In genomic region chr3:144148356-144148755, GRCh38 we compare ENCODE assay signal across 40 cellular contexts.
"Had no signal": no experiment of that assay in that cellular context is flagged by ENCODE, and none has a peak within 500 bp of the region (broad histone marks: within the 10 kb centered on the region; RNA-seq: fewer than 3 reads in every experiment).

No MANE protein-coding gene starts in this region.

- H3K36me3 ChIP-seq: adrenal gland, brain microvascular endothelial cell, breast epithelium, cardiac muscle cell, WERI-Rb-1 had no signal

- H3K9me3 Mint-ChIP-seq: activated CD4-positive, alpha-beta memory T cell treated with anti-CD3 and anti-CD28 coated beads, Interleukin-2, amount 10 ng/mL, durations not matched to agents 7 days and 5 days; activated CD4-positive, alpha-beta T cell treated with anti-CD3 and anti-CD28 coated beads, Interleukin-2, amount 10 ng/mL, durations not matched to agents 7 days and 5 days; activated naive CD4-positive, alpha-beta T cell treated with anti-CD3 and anti-CD28 coated beads for 36 hours; activated naive CD4-positive, alpha-beta T cell treated with anti-CD3 and anti-CD28 coated beads, Interleukin-2, amount 50 U/mL, for 72 hours; activated naive CD8-positive, alpha-beta T cell treated with anti-CD3 and anti-CD28 coated beads for 36 hours; activated T-cell treated with anti-CD3 and anti-CD28 coated beads, Interleukin-2, amount 50 U/mL, for 4 hours; activated T-cell treated with anti-CD3 and anti-CD28 coated beads, Interleukin-2, amount 50 U/mL, for 72 hours; activated T-helper 1 cell treated with anti-CD3 and anti-CD28 coated beads, Interleukin-12 subunit alpha, Interleukin-12 subunit beta, Interleukin-2, Interleukin-4 antibody, amounts not matched to agents 30 ng/mL and 10 ng/mL and 1 ng/mL, durations not matched to agents 14 hours and 24 hours and 36 hours; activated T-helper 17 cell treated with anti-CD3 and anti-CD28 coated beads, Interleukin-2, amount 50 U/mL, for 72 hours; central memory CD8-positive, alpha-beta T cell; T-helper 1 cell treated with Interleukin-12 subunit alpha and Interleukin-12 subunit beta and Interleukin-4 antibody, amounts not matched to agents 30 μg/mL and 1 μg/mL, for 36 hours; T-helper 2 cell treated with Interferon-gamma antibody and Interleukin-4, amounts not matched to agents 5 μg/mL and 100 μg/mL, for 36 hours; WTC11 had no signal

- H3K27ac ChIP-seq: adrenal gland, body of pancreas, brain microvascular endothelial cell, breast epithelium, cardiac muscle cell, WERI-Rb-1 had no signal

- H3K4me3 ChIP-seq: adrenal gland, body of pancreas, breast epithelium, cardiac muscle cell had no signal

- H3K4me1 ChIP-seq: adrenal gland, body of pancreas, breast epithelium had no signal

- DNase-seq: activated CD4-positive, alpha-beta memory T cell treated with anti-CD3 and anti-CD28 coated beads, Interleukin-2, amount 10 ng/mL, durations not matched to agents 7 days and 5 days; activated CD4-positive, alpha-beta T cell treated with anti-CD3 and anti-CD28 coated beads for 1 hour; activated CD4-positive, alpha-beta T cell treated with anti-CD3 and anti-CD28 coated beads for 36 hours; activated CD4-positive, alpha-beta T cell treated with anti-CD3 and anti-CD28 coated beads for 48 hours; activated CD4-positive, alpha-beta T cell treated with anti-CD3 and anti-CD28 coated beads, Interleukin-2, amount 10 ng/mL, durations not matched to agents 7 days and 5 days; activated CD4-positive, alpha-beta T cell treated with anti-CD3 and anti-CD28 coated beads, Interleukin-2, amount 50 U/mL, for 48 hours; activated CD4-positive, CD25-positive, alpha-beta regulatory T cell; activated CD8-positive, alpha-beta memory T cell treated with anti-CD3 and anti-CD28 coated beads for 24 hours; activated CD8-positive, alpha-beta memory T cell treated with anti-CD3 and anti-CD28 coated beads, Interleukin-2, amount 50 U/mL, for 4 hours; activated CD8-positive, alpha-beta T cell treated with anti-CD3 and anti-CD28 coated beads, Interleukin-2, amount 10 ng/mL, durations not matched to agents 7 days and 5 days; activated effector memory CD4-positive, alpha-beta T cell treated with anti-CD3 and anti-CD28 coated beads, Interleukin-2, amount 50 U/mL, for 16 hours; activated gamma-delta T cell treated with Interleukin-2 at 50 U/mL for 16 hours; activated naive CD4-positive, alpha-beta T cell; activated naive CD4-positive, alpha-beta T cell treated with anti-CD3 and anti-CD28 coated beads for 36 hours; activated naive CD4-positive, alpha-beta T cell treated with anti-CD3 and anti-CD28 coated beads, Interleukin-2, amount 50 U/mL, for 16 hours; activated naive CD8-positive, alpha-beta T cell treated with anti-CD3 and anti-CD28 coated beads for 36 hours; activated T-cell treated with anti-CD3 and anti-CD28 coated beads for 4 hours; activated T-cell treated with anti-CD3 and anti-CD28 coated beads, Interleukin-2, amount 50 U/mL, for 1 hour; activated T-cell treated with anti-CD3 and anti-CD28 coated beads, Interleukin-2, amount 50 U/mL, for 4 hours; activated T-cell treated with anti-CD3 and anti-CD28 coated beads, Interleukin-2, amount 50 U/mL, for 72 hours; adrenal gland; amniotic stem cell; aorta; body of pancreas; brain microvascular endothelial cell; caudate nucleus; cerebellar nuclear complex; T-helper 2 cell; T-helper 9 cell; WERI-Rb-1 had no signal

- H3K27me3 Mint-ChIP-seq: activated CD4-positive, alpha-beta memory T cell treated with anti-CD3 and anti-CD28 coated beads, Interleukin-2, amount 10 ng/mL, durations not matched to agents 7 days and 5 days; activated CD4-positive, alpha-beta T cell treated with anti-CD3 and anti-CD28 coated beads, Interleukin-2, amount 10 ng/mL, durations not matched to agents 7 days and 5 days; activated T-helper 17 cell treated with anti-CD3 and anti-CD28 coated beads, Interleukin-2, amount 50 U/mL, for 72 hours had no signal

- H3K36me3 Mint-ChIP-seq: activated naive CD4-positive, alpha-beta T cell treated with anti-CD3 and anti-CD28 coated beads, Interleukin-2, amount 50 U/mL, for 72 hours; activated naive CD8-positive, alpha-beta T cell treated with anti-CD3 and anti-CD28 coated beads for 36 hours; WTC11 had no signal

- H3K4me3 Mint-ChIP-seq: activated CD4-positive, alpha-beta memory T cell treated with anti-CD3 and anti-CD28 coated beads, Interleukin-2, amount 10 ng/mL, durations not matched to agents 7 days and 5 days; activated CD4-positive, alpha-beta T cell treated with anti-CD3 and anti-CD28 coated beads for 36 hours; activated CD4-positive, alpha-beta T cell treated with anti-CD3 and anti-CD28 coated beads, Interleukin-2, amount 10 ng/mL, durations not matched to agents 7 days and 5 days; activated CD8-positive, alpha-beta T cell treated with anti-CD3 and anti-CD28 coated beads, Interleukin-2, amount 10 ng/mL, durations not matched to agents 7 days and 5 days; activated naive CD4-positive, alpha-beta T cell treated with anti-CD3 and anti-CD28 coated beads for 36 hours; activated naive CD8-positive, alpha-beta T cell treated with anti-CD3 and anti-CD28 coated beads for 36 hours; activated T-cell treated with anti-CD3 and anti-CD28 coated beads, Interleukin-2, amount 50 U/mL, for 4 hours; activated T-cell treated with anti-CD3 and anti-CD28 coated beads, Interleukin-2, amount 50 U/mL, for 72 hours; activated T-helper 1 cell treated with anti-CD3 and anti-CD28 coated beads, Interleukin-12 subunit alpha, Interleukin-12 subunit beta, Interleukin-2, Interleukin-4 antibody, amounts not matched to agents 30 ng/mL and 10 ng/mL and 1 ng/mL, durations not matched to agents 14 hours and 24 hours and 36 hours; activated T-helper 17 cell treated with anti-CD3 and anti-CD28 coated beads, Interleukin-2, amount 50 U/mL, for 72 hours; central memory CD8-positive, alpha-beta T cell; T-helper 1 cell treated with Interleukin-12 subunit alpha and Interleukin-12 subunit beta and Interleukin-4 antibody, amounts not matched to agents 30 μg/mL and 1 μg/mL, for 36 hours; T-helper 2 cell treated with Interferon-gamma antibody and Interleukin-4, amounts not matched to agents 5 μg/mL and 100 μg/mL, for 36 hours; WTC11 had no signal

- H3K9me3 ChIP-seq: adrenal gland, body of pancreas, breast epithelium had no signal

- H3K27ac Mint-ChIP-seq: activated CD4-positive, alpha-beta memory T cell treated with anti-CD3 and anti-CD28 coated beads, Interleukin-2, amount 10 ng/mL, durations not matched to agents 7 days and 5 days; activated CD4-positive, alpha-beta T cell treated with anti-CD3 and anti-CD28 coated beads for 36 hours; activated CD4-positive, alpha-beta T cell treated with anti-CD3 and anti-CD28 coated beads, Interleukin-2, amount 10 ng/mL, durations not matched to agents 7 days and 5 days; activated CD8-positive, alpha-beta T cell treated with anti-CD3 and anti-CD28 coated beads, Interleukin-2, amount 10 ng/mL, durations not matched to agents 7 days and 5 days; activated naive CD4-positive, alpha-beta T cell treated with anti-CD3 and anti-CD28 coated beads for 36 hours; activated naive CD4-positive, alpha-beta T cell treated with anti-CD3 and anti-CD28 coated beads, Interleukin-2, amount 50 U/mL, for 72 hours; activated naive CD8-positive, alpha-beta T cell treated with anti-CD3 and anti-CD28 coated beads for 36 hours; activated T-cell treated with anti-CD3 and anti-CD28 coated beads, Interleukin-2, amount 50 U/mL, for 72 hours; activated T-helper 1 cell treated with anti-CD3 and anti-CD28 coated beads, Interleukin-12 subunit alpha, Interleukin-12 subunit beta, Interleukin-2, Interleukin-4 antibody, amounts not matched to agents 30 ng/mL and 10 ng/mL and 1 ng/mL, durations not matched to agents 14 hours and 24 hours and 36 hours; activated T-helper 17 cell treated with anti-CD3 and anti-CD28 coated beads, Interleukin-2, amount 50 U/mL, for 72 hours; T-helper 1 cell treated with Interleukin-12 subunit alpha and Interleukin-12 subunit beta and Interleukin-4 antibody, amounts not matched to agents 30 μg/mL and 1 μg/mL, for 36 hours; T-helper 2 cell treated with Interferon-gamma antibody and Interleukin-4, amounts not matched to agents 5 μg/mL and 100 μg/mL, for 36 hours; WTC11 had no signal

- ATAC-seq: activated CD4-positive, alpha-beta T cell treated with anti-CD3 and anti-CD28 coated beads for 36 hours; activated CD4-positive, CD25-positive, alpha-beta regulatory T cell treated with anti-CD3 and anti-CD28 coated beads, Interleukin-2, amount 50 U/mL, for 24 hours; activated CD8-positive, alpha-beta T cell treated with anti-CD3 and anti-CD28 coated beads, Interleukin-2, amount 10 ng/mL, durations not matched to agents 7 days and 5 days; activated naive CD4-positive, alpha-beta T cell treated with anti-CD3 and anti-CD28 coated beads, Interleukin-2, amount 50 U/mL, for 72 hours; activated T-cell treated with anti-CD3 and anti-CD28 coated beads, Interleukin-2, amount 50 U/mL, for 4 hours; activated T-cell treated with anti-CD3 and anti-CD28 coated beads, Interleukin-2, amount 50 U/mL, for 72 hours; activated T-helper 17 cell treated with anti-CD3 and anti-CD28 coated beads, Interleukin-2, amount 50 U/mL, for 72 hours; body of pancreas; WTC11 had no signal

- H3K4me1 Mint-ChIP-seq: activated CD4-positive, alpha-beta memory T cell treated with anti-CD3 and anti-CD28 coated beads, Interleukin-2, amount 10 ng/mL, durations not matched to agents 7 days and 5 days; activated CD4-positive, alpha-beta T cell treated with anti-CD3 and anti-CD28 coated beads for 36 hours; activated CD4-positive, alpha-beta T cell treated with anti-CD3 and anti-CD28 coated beads, Interleukin-2, amount 10 ng/mL, durations not matched to agents 7 days and 5 days; activated naive CD8-positive, alpha-beta T cell treated with anti-CD3 and anti-CD28 coated beads for 36 hours; activated T-helper 17 cell treated with anti-CD3 and anti-CD28 coated beads, Interleukin-2, amount 50 U/mL, for 72 hours; central memory CD8-positive, alpha-beta T cell; WTC11 had no signal
